9 cellular contexts compared by ENCODE assay signal in genomic region chr2:222943820-222944219, GRCh38.
DNase-seq lines count a peak whose midpoint lies in the region; ATAC-seq and TF ChIP-seq lines count a peak whose summit lies in the region.
"Had no signal": no experiment of that assay in that cellular context is flagged by ENCODE, and none has a peak within 500 bp of the region (broad histone marks: within the 10 kb centered on the region; RNA-seq: fewer than 3 reads in every experiment).

No MANE protein-coding gene starts in this region.

- no peak for TF ChIP-seq CTCF in GM20000 (IDR thresholded peaks at IDR 0.05; ENCODE audit: extremely low read depth, missing control alignments)

- ATAC-seq in HG03159 (IDR thresholded peaks at IDR 0.05; ENCODE audit: unreplicated experiment), result peak; percentile 59

- DNase-seq in EL (peak; percentile 46), GM20000 (ENCODE audit: low spot score) (peak; percentile 13), fibroblast of gingiva (ENCODE audit: low read depth) (peak; percentile 40), UCSD-AML1 (lab: John Stamatoyannopoulos, UW; ENCODE audit: unreplicated experiment) (no peak), T1000 (lab: John Stamatoyannopoulos, UW) (no peak), HUDEP-2 (lab: John Stamatoyannopoulos, UW; ENCODE audit: unreplicated experiment in 76 of 76) (no peak), RKO (ENCODE audit: low spot score) (no peak)
- DNase-seq: activated naive CD8-positive, alpha-beta T cell treated with anti-CD3 and anti-CD28 coated beads, Interleukin-2, amount 10 ng/mL, durations not matched to agents 7 days and 5 days had no signal

Comparison
In these comparisons a context has a peak if more than half of its experiments do, and no peak if none do; other contexts are left out.
1. DNase-seq: peak in EL (single experiment), GM20000 (single experiment) and fibroblast of gingiva (single experiment); none in UCSD-AML1 (single experiment), T1000 (single experiment), HUDEP-2 (0 of 76) and RKO (single experiment).